In the genomic region with DNA sequence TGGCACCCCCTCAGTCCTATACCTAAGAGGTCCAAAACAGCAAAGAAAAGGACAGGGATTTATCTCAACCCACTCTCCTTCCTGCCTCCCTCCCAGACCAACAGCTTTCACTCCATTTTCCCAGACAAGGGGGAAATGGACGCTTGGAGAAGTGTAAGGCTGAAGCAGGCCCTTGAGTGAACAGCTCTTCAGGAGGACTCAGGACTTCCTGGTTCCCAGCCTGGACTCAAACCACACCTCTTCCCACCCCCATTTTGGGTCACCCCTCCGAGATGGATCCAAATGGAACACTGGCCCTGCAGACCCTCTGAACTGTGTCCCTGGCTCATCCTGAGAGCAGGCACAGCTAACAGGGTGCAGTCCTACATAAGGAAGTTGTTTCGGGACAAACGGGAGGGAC, we compare ENCODE assay signal across 8 cellular contexts. TPM values are rescaled to one million over a fixed set of nuclear protein-coding genes. Genes with fewer than 3 reads are reported as not detected.
DNase-seq lines count a peak whose midpoint lies in the region; ATAC-seq, FAIRE-seq and TF ChIP-seq lines count a peak whose summit lies in the region.
"Had no signal": no experiment of that assay in that cellular context is flagged by ENCODE, and none has a peak within 500 bp of the region (broad histone marks: within the 10 kb centered on the region; RNA-seq: fewer than 3 reads in every experiment).

No MANE protein-coding gene starts in this region.

- H3K9ac ChIP-seq in fibroblast of lung (ENCODE audit: insufficient read depth, low read length) = peak overlapping the region; percentile 52

- ATAC-seq in gastrocnemius medialis (no peak), HG03521 (IDR thresholded peaks at IDR 0.05; ENCODE audit: unreplicated experiment) (no peak)

- in situ Hi-C loops in gastrocnemius medialis (cut with MboI; ENCODE audit: low sequenced_read_pairs in 4 of 4) = no loop called here

- peaks cover 8% of the 10 kb centered on the region for H4K20me1 ChIP-seq in fibroblast of lung (ENCODE audit: control insufficient read depth, extremely low read depth, insufficient read depth, low read length)

- peaks cover 76% of the 10 kb centered on the region for H3K79me2 ChIP-seq in fibroblast of lung (ENCODE audit: control insufficient read depth, insufficient read depth, low read length)

- H2AFZ ChIP-seq in fibroblast of lung (ENCODE audit: low read length) = no peak overlapping the region

- H3K4me2 ChIP-seq in fibroblast of lung (ENCODE audit: extremely low read depth, insufficient read depth, low read length) = peak overlapping the region; percentile 99

- TF ChIP-seq CTCF in fibroblast of lung (conservative IDR thresholded peaks at IDR 0.05 in 1 of 2, IDR thresholded peaks at IDR 0.05 in 1 of 2; ENCODE audit: low read depth in 1 of 2, low read length in 2 of 2) (no peak), gastrocnemius medialis (IDR thresholded peaks at IDR 0.05 in 4 of 5, conservative IDR thresholded peaks at IDR 0.05 in 1 of 5) (no peak)

- H3K27ac ChIP-seq in SJCRH30 = no peak overlapping the region
- H3K27ac ChIP-seq in fibroblast of lung (ENCODE audit: insufficient read depth, low read length) = no peak overlapping the region
- H3K27ac ChIP-seq in gastrocnemius medialis = peak overlapping the region; percentile 97 to 100 (median 99)

- H3K36me3 ChIP-seq in H7 (replicated peaks; ENCODE audit: control insufficient read depth, insufficient read depth, low read length) = peaks cover 21% of the 10 kb centered on the region
- H3K36me3 ChIP-seq in SJCRH30 = peaks cover 29% of the 10 kb centered on the region
- peaks cover 16% of the 10 kb centered on the region for H3K36me3 ChIP-seq in fibroblast of lung (ENCODE audit: control insufficient read depth, insufficient read depth, low read length)
- H3K36me3 ChIP-seq in gastrocnemius medialis = peaks cover 0 to 22% of the 10 kb centered on the region in 2 donors

- no peak for FAIRE-seq in HTR-8/SVneo (lab: Jason Lieb, UNC)
- FAIRE-seq: TTC549 had no signal

- H3K27me3 ChIP-seq in H7 (ENCODE audit: control insufficient read depth, insufficient read depth, low read length) (no peaks in the 10 kb centered on the region), SJCRH30 (no peaks in the 10 kb centered on the region), fibroblast of lung (ENCODE audit: control insufficient read depth, insufficient read depth, low read length) (no peaks in the 10 kb centered on the region), gastrocnemius medialis (no peaks in the 10 kb centered on the region)

- DNase-seq in H7 (no peak), SJCRH30 (no peak), fibroblast of lung (ENCODE audit: low read depth in 2 of 2) (no peak), gastrocnemius medialis (no peak), HTR-8/SVneo (ENCODE audit: insufficient read length, low spot score) (no peak), NCI-H82 (lab: John Stamatoyannopoulos, UW) (no peak)

- 0 out of 2 replicates have a peak overlapping the region, but pooled peaks have one; percentile 6 for H3K4me3 ChIP-seq in H7 (ENCODE audit: insufficient read depth, low read depth, low read length)
- H3K4me3 ChIP-seq in SJCRH30 = peak overlapping the region; percentile 95
- H3K4me3 ChIP-seq in fibroblast of lung (replicated peaks in 1 of 4; ENCODE audit: control extremely low read depth in 1 of 4, insufficient read depth in 1 of 4, low read depth in 3 of 4, low read length in 4 of 4) = peak overlapping the region; percentile 65 to 96 (median 84)
- H3K4me3 ChIP-seq in gastrocnemius medialis = peak overlapping the region; percentile 83 to 100 (median 94)

- no peak for TF ChIP-seq POLR2A in gastrocnemius medialis (IDR thresholded peaks at IDR 0.05)

- H3K4me1 ChIP-seq in SJCRH30 (peaks cover 23% of the 10 kb centered on the region), fibroblast of lung (ENCODE audit: control insufficient read depth, extremely low read depth, insufficient read depth, low read length) (peaks cover 8% of the 10 kb centered on the region), gastrocnemius medialis (peaks cover 49 to 53% of the 10 kb centered on the region in 2 donors)

- intact Hi-C loops in gastrocnemius medialis (cut with DNase I; ENCODE audit: low total_unique reads) = no loop called here

- H3K9me3 ChIP-seq in SJCRH30 (replicated peaks) (no peaks in the 10 kb centered on the region), fibroblast of lung (ENCODE audit: control insufficient read depth, insufficient read depth, low read depth, low read length) (no peaks in the 10 kb centered on the region), gastrocnemius medialis (no peaks in the 10 kb centered on the region)

RNA-seq across cellular contexts. Expression of gene KMT2D, which starts 2.7 kb away (rescaled TPM):
- total RNA-seq in H7 (2014; rRNA removed; shearing (Covaris generic)) = 16.2 and 20.8 TPM in 2 replicates
- 30.1 and 31.2 TPM in 2 replicates for total RNA-seq in SJCRH30 (2014; rRNA removed; shearing (Covaris generic))
- total RNA-seq in fibroblast of lung (21.1 and 33.0 TPM in 2 replicates), gastrocnemius medialis (10 to 100 TPM; 36.0 to 99.0 (median 71.3) TPM)
- polyA plus RNA-seq in fibroblast of lung = 7.3 and 10.0 TPM in 2 replicates
- polyA plus RNA-seq in fibroblast of lung (2012) = 13.4 and 14.1 TPM in 2 replicates
- 41.0 and 50.0 TPM in 2 replicates for polyA minus RNA-seq in fibroblast of lung (ENCODE audit: low replicate concordance)

RNA-seq across cellular contexts. Expression of gene RHEBL1, which starts 11.9 kb away (rescaled TPM):
- 5.5 and 7.1 TPM in 2 replicates for total RNA-seq in H7 (2014; rRNA removed; shearing (Covaris generic))
- 8.8 and 9.0 TPM in 2 replicates for total RNA-seq in SJCRH30 (2014; rRNA removed; shearing (Covaris generic))
- total RNA-seq in fibroblast of lung (0.33 and 0.51 TPM in 2 replicates), gastrocnemius medialis (under 1 TPM in 2 of 4 donors, not detected in 2; 0.46 to 0.71 TPM)
- polyA plus RNA-seq in fibroblast of lung = 0.28 and 0.41 TPM in 2 replicates
- polyA plus RNA-seq in fibroblast of lung (2012) = 0.37 and 0.39 TPM in 2 replicates
- not detected in 2 replicates for polyA minus RNA-seq in fibroblast of lung (ENCODE audit: low replicate concordance)

RNA-seq across cellular contexts. Expression of gene DHH, which starts 36.7 kb away (rescaled TPM):
- total RNA-seq in H7 (2014; rRNA removed; shearing (Covaris generic)) = not detected in 2 replicates
- 0.04 and 0.13 TPM in 2 replicates for total RNA-seq in SJCRH30 (2014; rRNA removed; shearing (Covaris generic))
- under 0.01 TPM in 2 replicates for total RNA-seq in fibroblast of lung
- polyA plus RNA-seq in fibroblast of lung = 0.01 TPM in 2 replicates
- not detected in 2 replicates for polyA plus RNA-seq in fibroblast of lung (2012)
- not detected in 2 replicates for polyA minus RNA-seq in fibroblast of lung (ENCODE audit: low replicate concordance)
- total RNA-seq in gastrocnemius medialis = under 1 TPM in 3 of 4 donors, not detected in 1; 0.09 to 0.36 (median 0.15) TPM

RNA-seq across cellular contexts. Expression of gene PRKAG1, which starts 39.3 kb away (rescaled TPM):
- total RNA-seq in H7 (2014; rRNA removed; shearing (Covaris generic)) = 44.2 and 51.1 TPM in 2 replicates
- total RNA-seq in SJCRH30 (2014; rRNA removed; shearing (Covaris generic)) = 37.1 and 43.0 TPM in 2 replicates
- total RNA-seq in fibroblast of lung = 65.2 and 76.5 TPM in 2 replicates
- polyA plus RNA-seq in fibroblast of lung = 107 and 110 TPM in 2 replicates
- polyA plus RNA-seq in fibroblast of lung (2012) = 85.7 and 86.3 TPM in 2 replicates
- 27.5 and 35.6 TPM in 2 replicates for polyA minus RNA-seq in fibroblast of lung (ENCODE audit: low replicate concordance)
- total RNA-seq in gastrocnemius medialis = 10 to 100 TPM; 67.4 to 97.7 (median 83.9) TPM

RNA-seq across cellular contexts. Expression of gene LMBR1L, which starts 52.8 kb away (rescaled TPM):
- total RNA-seq in H7 (2014; rRNA removed; shearing (Covaris generic)) = 63.0 and 75.6 TPM in 2 replicates
- 17.8 and 28.9 TPM in 2 replicates for total RNA-seq in SJCRH30 (2014; rRNA removed; shearing (Covaris generic))
- 53.2 and 54.2 TPM in 2 replicates for total RNA-seq in fibroblast of lung
- 28.0 and 30.9 TPM in 2 replicates for polyA plus RNA-seq in fibroblast of lung
- polyA plus RNA-seq in fibroblast of lung (2012) = 28.2 and 29.8 TPM in 2 replicates
- polyA minus RNA-seq in fibroblast of lung (ENCODE audit: low replicate concordance) = 45.6 and 115 TPM in 2 replicates
- 10 to 100 TPM; 11.1 to 27.2 (median 15.9) TPM for total RNA-seq in gastrocnemius medialis

Comparison
In these comparisons a context has a peak if more than half of its experiments do, and no peak if none do; other contexts are left out.
1. H3K4me3 ChIP-seq: peak in every context shown above with its lines; median percentile 95 in SJCRH30; 94 in gastrocnemius medialis; 84 in fibroblast of lung; 6 in H7.
2. H3K27ac ChIP-seq: peak in gastrocnemius medialis (4 of 4); none in SJCRH30 (single experiment) and fibroblast of lung (single experiment).